1 cellular context compared by ENCODE assay signal in the genomic region with DNA sequence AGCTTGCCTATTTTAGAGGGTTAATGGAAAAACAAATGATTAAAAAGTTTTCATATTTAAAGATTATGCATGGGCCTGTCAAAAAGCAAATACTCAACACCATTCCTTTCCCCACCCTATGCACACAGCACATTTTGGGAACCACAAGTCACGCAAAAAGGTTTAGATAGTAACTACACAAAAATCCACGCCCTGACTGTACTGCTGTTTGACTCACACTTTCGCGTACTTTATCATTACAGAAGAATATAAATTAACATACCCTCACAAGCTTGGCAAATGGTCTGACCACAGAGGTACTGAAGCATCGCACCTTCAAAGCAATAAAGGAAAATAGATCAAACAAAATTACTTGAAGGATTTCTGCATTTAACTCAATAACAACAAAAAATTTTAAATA.
TF ChIP-seq lines count a peak whose summit lies in the region.

No MANE protein-coding gene starts in this region.

TF ChIP-seq in GM12878, 131 proteins besides CTCF, POLR2A, EP300 and RAD21:
- TF ChIP-seq IKZF2 (IDR thresholded peaks at IDR 0.05) (no peak), RUNX3 (IDR thresholded peaks at IDR 0.05; ENCODE audit: low read length) (0 out of 2 replicates have a peak, but pooled peaks have one; percentile 16)
